In genomic region chr12:110047297-110047940, GRCh38 we compare ENCODE assay signal across 8 cellular contexts. TPM values are rescaled to one million over a fixed set of nuclear protein-coding genes. Genes with fewer than 3 reads are reported as not detected.
DNase-seq lines count a peak whose midpoint lies in the region; ATAC-seq and TF ChIP-seq lines count a peak whose summit lies in the region.

No MANE protein-coding gene starts in this region.

- peaks cover 7% of the 10 kb centered on the region for H3K36me3 Mint-ChIP-seq in activated CD8-positive, alpha-beta memory T cell treated with anti-CD3 and anti-CD28 coated beads, Interleukin-2, amount 10 ng/mL, durations not matched to agents 7 days and 5 days

- H3K36me3 ChIP-seq in lung (ENCODE audit: control insufficient read depth in 2 of 2, insufficient read depth in 2 of 2, low read length in 2 of 2): peaks cover 0 to 4% of the 10 kb centered on the region in 2 donors
- peaks cover 0 to 21% (median 0%) of the 10 kb centered on the region in 3 donors for H3K36me3 ChIP-seq in tibial nerve

- no peak for ATAC-seq in activated CD8-positive, alpha-beta memory T cell treated with anti-CD3 and anti-CD28 coated beads, Interleukin-2, amount 10 ng/mL, durations not matched to agents 7 days and 5 days
- ATAC-seq in lung (ENCODE audit: insufficient read depth, low FRiP score): no peak

- peaks cover 46% of the 10 kb centered on the region for H3K4me1 Mint-ChIP-seq in activated CD8-positive, alpha-beta memory T cell treated with anti-CD3 and anti-CD28 coated beads, Interleukin-2, amount 10 ng/mL, durations not matched to agents 7 days and 5 days

- H3K9me3 ChIP-seq in lung (ENCODE audit: control insufficient read depth in 2 of 2, insufficient read depth in 1 of 2, low read length in 1 of 2) (no peaks in the 10 kb centered on the region), tibial nerve (no peaks in the 10 kb centered on the region)

- peak overlapping the region; percentile 90 for H3K27ac Mint-ChIP-seq in activated CD8-positive, alpha-beta memory T cell treated with anti-CD3 and anti-CD28 coated beads, Interleukin-2, amount 10 ng/mL, durations not matched to agents 7 days and 5 days

- H3K4me3 ChIP-seq in astrocyte of the spinal cord (ENCODE audit: low read depth, low read length): peak overlapping the region; percentile 83
- H3K4me3 ChIP-seq in lung: peak overlapping the region; percentile 98
- H3K4me3 ChIP-seq in tibial nerve: peak overlapping the region; percentile 44 to 97 (median 90)

- H3K27me3 Mint-ChIP-seq in activated CD8-positive, alpha-beta memory T cell treated with anti-CD3 and anti-CD28 coated beads, Interleukin-2, amount 10 ng/mL, durations not matched to agents 7 days and 5 days: no peaks in the 10 kb centered on the region

- H3K4me1 ChIP-seq in lung (ENCODE audit: control insufficient read depth in 2 of 2, insufficient read depth in 2 of 2, low read length in 2 of 2) (peaks cover 6 to 9% of the 10 kb centered on the region in 2 donors), tibial nerve (peaks cover 0 to 44% (median 25%) of the 10 kb centered on the region in 4 donors)

- TF ChIP-seq CTCF in astrocyte of the spinal cord (IDR thresholded peaks at IDR 0.05; ENCODE audit: low read depth, low read length) (no peak), lung (IDR thresholded peaks at IDR 0.05; ENCODE audit: control extremely low read depth, extremely low read depth) (no peak), tibial nerve (IDR thresholded peaks at IDR 0.05) (no peak)

- H3K27me3 ChIP-seq in lung (ENCODE audit: control insufficient read depth, insufficient read depth) (no peaks in the 10 kb centered on the region), tibial nerve (no peaks in the 10 kb centered on the region)

- no peak for TF ChIP-seq EP300 in tibial nerve (IDR thresholded peaks at IDR 0.05)

- DNase-seq in activated CD8-positive, alpha-beta memory T cell treated with anti-CD3 and anti-CD28 coated beads, Interleukin-2, amount 10 ng/mL, durations not matched to agents 7 days and 5 days: no peak
- no peak for DNase-seq in activated CD8-positive, alpha-beta memory T cell treated with anti-CD3 and anti-CD28 coated beads for 24 hours
- DNase-seq in astrocyte of the spinal cord (ENCODE audit: low read depth, low spot score) (no peak), lung (ENCODE audit: low spot score) (no peak), tibial nerve (ENCODE audit: low spot score in 2 of 2) (no peak), mesenteric fat pad (ENCODE audit: low spot score) (no peak), NCI-H526 treated with DMSO at 0.1 percent for 48 hours (lab: John Stamatoyannopoulos, UW) (no peak)
- no peak for DNase-seq in activated CD4-positive, alpha-beta T cell treated with anti-CD3 and anti-CD28 coated beads for 4 hours

- in situ Hi-C loops in astrocyte of the spinal cord (cut with HindIII; ENCODE audit: low sequenced_read_pairs): no loop called here

- CTCF ChIA-PET in activated CD8-positive, alpha-beta memory T cell treated with anti-CD3 and anti-CD28 coated beads, Interleukin-2, amount 10 ng/mL, durations not matched to agents 7 days and 5 days (lab: Charles Lee): interaction anchor here (1.2 to 1.9 kb wide), 4 partner anchors 14 to 384 kb away, joined by 3 to 6 read pairs (median 4); no protein-coding TSS in a partner anchor

- peak overlapping the region in 1 of 2 donors; percentile 94 for H3K27ac ChIP-seq in lung (ENCODE audit: low read depth in 1 of 2, low read length in 1 of 2)
- H3K27ac ChIP-seq in tibial nerve: peak overlapping the region in 3 of 4 donors; percentile 75 to 87 (median 83)

- 69 to 79% methylated on average over 14 of the region's 14 CpGs for WGBS in lung, 2 donors
- 64 to 69% methylated on average over 14 of the region's 14 CpGs for WGBS in tibial nerve, 2 donors

- no peaks in the 10 kb centered on the region for H3K9me3 Mint-ChIP-seq in activated CD8-positive, alpha-beta memory T cell treated with anti-CD3 and anti-CD28 coated beads, Interleukin-2, amount 10 ng/mL, durations not matched to agents 7 days and 5 days (ENCODE audit: low read depth)

- TF ChIP-seq POLR2A in tibial nerve (IDR thresholded peaks at IDR 0.05): no peak

- H3K4me3 Mint-ChIP-seq in activated CD8-positive, alpha-beta memory T cell treated with anti-CD3 and anti-CD28 coated beads, Interleukin-2, amount 10 ng/mL, durations not matched to agents 7 days and 5 days: peak overlapping the region; percentile 89

RNA-seq across cellular contexts. Expression of gene C12orf76, which starts 0.9 kb away (rescaled TPM):
- 10 to 100 TPM; 14.8 to 17.3 TPM for total RNA-seq in activated CD8-positive, alpha-beta memory T cell treated with anti-CD3 and anti-CD28 coated beads, Interleukin-2, amount 10 ng/mL, durations not matched to agents 7 days and 5 days
- 10 to 100 TPM; 23.3 to 30.5 TPM for total RNA-seq in lung
- polyA plus RNA-seq in lung: 10 to 100 TPM; 15.4 to 24.6 TPM
- total RNA-seq in tibial nerve: 10 to 100 TPM; 19.4 to 29.7 (median 22.5) TPM
- 6.4 TPM for total RNA-seq in mesenteric fat pad

RNA-seq across cellular contexts. Expression of gene ANKRD13A, which starts 48.2 kb away (rescaled TPM):
- 10 to 100 TPM; 68.6 to 78.2 TPM for total RNA-seq in activated CD8-positive, alpha-beta memory T cell treated with anti-CD3 and anti-CD28 coated beads, Interleukin-2, amount 10 ng/mL, durations not matched to agents 7 days and 5 days
- total RNA-seq in lung (10 to 100 TPM; 68.8 to 83.0 TPM), tibial nerve (10 to 100 TPM; 38.5 to 69.0 (median 51.7) TPM), mesenteric fat pad (29.8 TPM)
- polyA plus RNA-seq in lung: 10 to 100 TPM; 21.6 to 38.8 TPM

RNA-seq across cellular contexts. Expression of gene GIT2, which starts 51.3 kb away (rescaled TPM):
- 10 to 100 TPM; 90.6 to 92.3 TPM for total RNA-seq in activated CD8-positive, alpha-beta memory T cell treated with anti-CD3 and anti-CD28 coated beads, Interleukin-2, amount 10 ng/mL, durations not matched to agents 7 days and 5 days
- total RNA-seq in lung: 10 to 100 TPM; 55.5 to 75.8 TPM
- 10 to 100 TPM; 13.5 to 24.7 TPM for polyA plus RNA-seq in lung
- 10 to 100 TPM; 39.8 to 62.9 (median 55.5) TPM for total RNA-seq in tibial nerve
- total RNA-seq in mesenteric fat pad: 54.2 TPM
